ENCODE assay signal across 19 cellular contexts in the genomic region with DNA sequence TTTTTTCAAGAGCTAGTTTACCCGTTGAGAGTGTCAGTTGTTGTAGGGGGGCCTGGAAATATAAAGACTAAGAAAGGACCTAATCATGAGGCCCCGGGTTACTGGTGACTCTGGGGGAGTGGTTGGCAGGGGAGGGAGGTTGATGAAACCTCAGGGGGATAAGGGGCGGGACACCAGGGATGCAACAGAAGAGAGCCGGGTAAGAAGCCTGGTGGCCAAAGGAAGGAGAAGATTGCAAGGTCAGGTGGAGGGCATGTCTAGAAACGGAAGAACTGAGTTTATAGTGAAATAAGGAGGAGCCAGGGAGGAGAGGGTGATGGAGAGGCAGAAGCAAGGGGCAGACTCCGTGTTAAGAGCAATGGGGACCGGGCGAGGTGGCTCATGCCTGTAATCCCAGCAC. TPM values are rescaled to one million over a fixed set of nuclear protein-coding genes. Genes with fewer than 3 reads are reported as not detected.
A peak's percentile ranks its signal among the peaks of the same experiment; 100 is the strongest.
DNase-seq lines count a peak whose midpoint lies in the region; ATAC-seq and TF ChIP-seq lines count a peak whose summit lies in the region.
"Had no signal": no experiment of that assay in that cellular context is flagged by ENCODE, and none has a peak within 500 bp of the region (broad histone marks: within the 10 kb centered on the region; RNA-seq: fewer than 3 reads in every experiment).

No MANE protein-coding gene starts in this region.

- H3K4me3 ChIP-seq in MM.1S (ENCODE audit: low read length): no peak overlapping the region
- H3K4me3 ChIP-seq: GM23248, SJSA1, upper lobe of left lung had no signal

- peaks cover 31% of the 10 kb centered on the region for H3K4me1 Mint-ChIP-seq in activated T-cell treated with anti-CD3 and anti-CD28 coated beads, Interleukin-2, amount 50 U/mL, for 24 hours (ENCODE audit: low read depth)
- peaks cover 18% of the 10 kb centered on the region for H3K4me1 Mint-ChIP-seq in activated T-helper 17 cell treated with anti-CD3 and anti-CD28 coated beads, Interleukin-2, amount 50 U/mL, for 72 hours
- no peaks in the 10 kb centered on the region for H3K4me1 Mint-ChIP-seq in osteocyte (ENCODE audit: unreplicated experiment)

- DNase-seq in activated T-cell treated with anti-CD3 and anti-CD28 coated beads, Interleukin-2, amount 50 U/mL, for 24 hours: no peak
- DNase-seq in activated T-cell treated with anti-CD3 and anti-CD28 coated beads, Interleukin-2, amount 50 U/mL, for 1 hour: no peak
- DNase-seq in MM.1S (peak; percentile 41), osteocyte (ENCODE audit: extremely low spot score, unreplicated experiment) (peak; percentile 27), SW 1271 (lab: John Stamatoyannopoulos, UW) (no peak), GM10266 (ENCODE audit: extremely low spot score) (no peak)
- DNase-seq: activated T-cell treated with anti-CD3 and anti-CD28 coated beads, Interleukin-2, amount 50 U/mL, for 4 hours; cortex of kidney; GM23248; mesendoderm; NCI-H446; nucleus accumbens; stimulated activated CD4-positive, alpha-beta T cell treated with anti-CD3 and anti-CD28 coated beads, Interleukin-4, amount 100 ng/mL, for 4 hours; upper lobe of left lung; WERI-Rb-1 had no signal

- no peaks in the 10 kb centered on the region for H3K27me3 ChIP-seq in MM.1S (replicated peaks; ENCODE audit: insufficient read depth, low read length)
- H3K27me3 ChIP-seq: SJSA1, upper lobe of left lung had no signal

- no peaks in the 10 kb centered on the region for H3K36me3 ChIP-seq in MM.1S (replicated peaks; ENCODE audit: insufficient read depth, low read length)
- H3K36me3 ChIP-seq: SJSA1, upper lobe of left lung, WERI-Rb-1 had no signal

- H3K27ac ChIP-seq in MM.1S (ENCODE audit: low read length): no peak overlapping the region
- H3K27ac ChIP-seq: GM23248, SJSA1, WERI-Rb-1 had no signal

- no peak overlapping the region for H3K9ac ChIP-seq in MM.1S (ENCODE audit: low read length)
- H3K9ac ChIP-seq: GM23248 had no signal

- no peaks in the 10 kb centered on the region for H3F3A ChIP-seq in MM.1S (ENCODE audit: insufficient read depth, low read length)

- H4K20me1 ChIP-seq in MM.1S (ENCODE audit: insufficient read depth, low read length): no peaks in the 10 kb centered on the region

- H2AFZ ChIP-seq in MM.1S (ENCODE audit: low read length): no peak overlapping the region; the same call in 1 of the 2 replicates
- H2AFZ ChIP-seq: GM23248 had no signal

- no peaks in the 10 kb centered on the region; the same call in 1 of the 2 replicates for H3K4me1 ChIP-seq in MM.1S (ENCODE audit: low read length)
- H3K4me1 ChIP-seq: SJSA1, upper lobe of left lung had no signal

- no peaks in the 10 kb centered on the region for H3K27me3 Mint-ChIP-seq in activated T-cell treated with anti-CD3 and anti-CD28 coated beads, Interleukin-2, amount 50 U/mL, for 24 hours
- H3K27me3 Mint-ChIP-seq in activated T-helper 17 cell treated with anti-CD3 and anti-CD28 coated beads, Interleukin-2, amount 50 U/mL, for 72 hours: no peaks in the 10 kb centered on the region
- peaks cover 6% of the 10 kb centered on the region for H3K27me3 Mint-ChIP-seq in osteocyte (ENCODE audit: unreplicated experiment)

- H3K9me2 ChIP-seq in MM.1S (replicated peaks; ENCODE audit: insufficient read depth, low read length): no peaks in the 10 kb centered on the region

- peak overlapping the region; percentile 92 for H3K27ac Mint-ChIP-seq in activated T-cell treated with anti-CD3 and anti-CD28 coated beads, Interleukin-2, amount 50 U/mL, for 24 hours
- H3K27ac Mint-ChIP-seq in activated T-helper 17 cell treated with anti-CD3 and anti-CD28 coated beads, Interleukin-2, amount 50 U/mL, for 72 hours: peak overlapping the region; percentile 79
- H3K27ac Mint-ChIP-seq in osteocyte (ENCODE audit: unreplicated experiment): no peak overlapping the region

- H3K79me2 ChIP-seq in MM.1S (ENCODE audit: low read length): no peaks in the 10 kb centered on the region

- H3K4me2 ChIP-seq in MM.1S (ENCODE audit: low read depth, low read length): no peak overlapping the region

- no peak for ATAC-seq in activated T-helper 17 cell treated with anti-CD3 and anti-CD28 coated beads, Interleukin-2, amount 50 U/mL, for 72 hours (replicated peaks)
- ATAC-seq in HG02571 (IDR thresholded peaks at IDR 0.05; ENCODE audit: unreplicated experiment): no peak
- ATAC-seq: HepG2 had no signal

- H3K9me3 Mint-ChIP-seq in activated T-cell treated with anti-CD3 and anti-CD28 coated beads, Interleukin-2, amount 50 U/mL, for 24 hours: no peaks in the 10 kb centered on the region
- no peaks in the 10 kb centered on the region for H3K9me3 Mint-ChIP-seq in activated T-helper 17 cell treated with anti-CD3 and anti-CD28 coated beads, Interleukin-2, amount 50 U/mL, for 72 hours
- no peaks in the 10 kb centered on the region for H3K9me3 Mint-ChIP-seq in osteocyte (ENCODE audit: unreplicated experiment)
- H3K9me3 Mint-ChIP-seq: activated T-cell treated with anti-CD3 and anti-CD28 coated beads, Interleukin-2, amount 50 U/mL, for 4 hours had no signal

- no peaks in the 10 kb centered on the region for H3K36me3 Mint-ChIP-seq in activated T-cell treated with anti-CD3 and anti-CD28 coated beads, Interleukin-2, amount 50 U/mL, for 24 hours (ENCODE audit: low read depth)
- no peaks in the 10 kb centered on the region for H3K36me3 Mint-ChIP-seq in activated T-helper 17 cell treated with anti-CD3 and anti-CD28 coated beads, Interleukin-2, amount 50 U/mL, for 72 hours (ENCODE audit: low read depth)
- no peaks in the 10 kb centered on the region for H3K36me3 Mint-ChIP-seq in osteocyte (ENCODE audit: unreplicated experiment)

- TF ChIP-seq CTCF in MM.1S (IDR thresholded peaks at IDR 0.05; ENCODE audit: low read length) (no peak), osteocyte (IDR thresholded peaks at IDR 0.05) (no peak), GM10266 (IDR thresholded peaks at IDR 0.05; ENCODE audit: control insufficient read depth, insufficient read depth, low read depth, missing control alignments) (no peak)

- no peaks in the 10 kb centered on the region for H3K9me3 ChIP-seq in MM.1S (replicated peaks; ENCODE audit: insufficient read depth, low read length)
- H3K9me3 ChIP-seq: SJSA1, upper lobe of left lung had no signal

- no peak overlapping the region for H3K4me3 Mint-ChIP-seq in activated T-cell treated with anti-CD3 and anti-CD28 coated beads, Interleukin-2, amount 50 U/mL, for 24 hours
- H3K4me3 Mint-ChIP-seq in activated T-helper 17 cell treated with anti-CD3 and anti-CD28 coated beads, Interleukin-2, amount 50 U/mL, for 72 hours: peak overlapping the region; percentile 35
- no peak overlapping the region for H3K4me3 Mint-ChIP-seq in osteocyte (ENCODE audit: unreplicated experiment)
- H3K4me3 Mint-ChIP-seq: activated T-cell treated with anti-CD3 and anti-CD28 coated beads, Interleukin-2, amount 50 U/mL, for 4 hours had no signal

RNA-seq across cellular contexts. Expression of a gene that starts 12.5 kb away (rescaled TPM):
- 1 to 10 TPM in 1 of 2 donors, under 1 TPM in 1; 0.84 to 1.8 TPM for total RNA-seq in activated T-helper 17 cell treated with anti-CD3 and anti-CD28 coated beads, Interleukin-2, amount 50 U/mL, for 72 hours
- 0.44 and 0.67 TPM in 2 replicates for total RNA-seq in osteocyte

Comparison
In these comparisons a context has a peak if more than half of its experiments do, and no peak if none do; other contexts are left out.
1. DNase-seq: peak in MM.1S (single experiment) and osteocyte (single experiment); none in activated T-cell treated with anti-CD3 and anti-CD28 coated beads, Interleukin-2, amount 50 U/mL, for 24 hours (single experiment), activated T-cell treated with anti-CD3 and anti-CD28 coated beads, Interleukin-2, amount 50 U/mL, for 1 hour (single experiment), SW 1271 (0 of 2) and GM10266 (single experiment).